ENCODE assay signal across 12 cellular contexts in the genomic region with DNA sequence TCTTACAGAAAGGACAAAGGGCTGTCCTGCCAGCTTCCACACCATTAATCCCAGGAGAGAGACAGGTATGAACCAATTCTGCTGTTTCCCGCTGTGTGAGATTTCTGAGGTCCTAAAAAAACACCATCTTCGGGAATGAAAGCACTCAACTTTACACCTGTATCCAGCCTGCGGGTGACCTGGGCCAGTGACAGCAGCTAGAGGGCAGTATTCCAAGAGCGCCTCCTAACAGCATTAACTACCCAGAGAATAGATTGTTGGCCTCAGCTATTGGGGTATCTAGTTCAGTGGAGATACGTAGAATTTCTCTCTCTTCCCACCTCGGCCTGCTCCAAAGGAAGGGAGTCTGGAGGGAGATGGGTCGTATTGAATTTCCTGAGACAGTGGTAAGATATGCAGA. TPM values are rescaled to one million over a fixed set of nuclear protein-coding genes. Genes with fewer than 3 reads are reported as not detected.
DNase-seq lines count a peak whose midpoint lies in the region; ATAC-seq and TF ChIP-seq lines count a peak whose summit lies in the region.
"Had no signal": no experiment of that assay in that cellular context is flagged by ENCODE, and none has a peak within 500 bp of the region (broad histone marks: within the 10 kb centered on the region; RNA-seq: fewer than 3 reads in every experiment).

No MANE protein-coding gene starts in this region.

- no peaks in the 10 kb centered on the region for H3K4me1 Mint-ChIP-seq in stimulated activated effector memory CD8-positive, alpha-beta T cell treated with anti-CD3 and anti-CD28 coated beads, Interleukin-12 subunit alpha, Interleukin-12 subunit beta, amount 100 ng/mL, for 72 hours

- no peak overlapping the region for H3K4me3 Mint-ChIP-seq in stimulated activated effector memory CD8-positive, alpha-beta T cell treated with anti-CD3 and anti-CD28 coated beads, Interleukin-12 subunit alpha, Interleukin-12 subunit beta, amount 100 ng/mL, for 72 hours
- H3K4me3 Mint-ChIP-seq: naive B cell had no signal

- intact Hi-C loops in ovary (cut with DNase I) (no loop called here), tibial artery (cut with DNase I; ENCODE audit: low total_unique reads) (no loop called here)

- H3K27me3 ChIP-seq in ovary (no peaks in the 10 kb centered on the region), tibial artery (no peaks in the 10 kb centered on the region)

- 80 to 88% (median 86%) methylated on average over 7 of the region's 7 CpGs for WGBS in ovary, 3 donors

- no peak overlapping the region for H3K4me3 ChIP-seq in WI38 (ENCODE audit: low read depth, low read length)
- H3K4me3 ChIP-seq in ovary: no peak overlapping the region
- no peak overlapping the region for H3K4me3 ChIP-seq in tibial artery
- H3K4me3 ChIP-seq: esophagus muscularis mucosa had no signal

- TF ChIP-seq CTCF in AG09319 (IDR thresholded peaks at IDR 0.05; ENCODE audit: low read depth, low read length): peak; percentile 27
- TF ChIP-seq CTCF in GM20000 (IDR thresholded peaks at IDR 0.05; ENCODE audit: extremely low read depth, missing control alignments): peak; percentile 13
- peak; percentile 27 for TF ChIP-seq CTCF in WI38 (IDR thresholded peaks at IDR 0.05; ENCODE audit: low read depth, low read length)
- TF ChIP-seq CTCF in ovary (IDR thresholded peaks at IDR 0.05): no peak
- no peak for TF ChIP-seq CTCF in tibial artery (IDR thresholded peaks at IDR 0.05)

- no peak for TF ChIP-seq POLR2A in ovary (IDR thresholded peaks at IDR 0.05)

- peaks cover 33% of the 10 kb centered on the region for H3K36me3 Mint-ChIP-seq in stimulated activated effector memory CD8-positive, alpha-beta T cell treated with anti-CD3 and anti-CD28 coated beads, Interleukin-12 subunit alpha, Interleukin-12 subunit beta, amount 100 ng/mL, for 72 hours

- H3K27ac ChIP-seq in ovary (no peak overlapping the region), tibial artery (no peak overlapping the region)
- H3K27ac ChIP-seq: esophagus muscularis mucosa had no signal

- H3K4me1 ChIP-seq in ovary (ENCODE audit: insufficient read depth) (no peaks in the 10 kb centered on the region), tibial artery (no peaks in the 10 kb centered on the region)

- no peaks in the 10 kb centered on the region for H3K9me3 Mint-ChIP-seq in stimulated activated effector memory CD8-positive, alpha-beta T cell treated with anti-CD3 and anti-CD28 coated beads, Interleukin-12 subunit alpha, Interleukin-12 subunit beta, amount 100 ng/mL, for 72 hours
- H3K9me3 Mint-ChIP-seq: naive B cell had no signal

- H3K36me3 ChIP-seq in ovary: no peaks in the 10 kb centered on the region
- H3K36me3 ChIP-seq in tibial artery: peaks cover 0 to 2% (median 0%) of the 10 kb centered on the region in 3 donors
- H3K36me3 ChIP-seq: esophagus muscularis mucosa had no signal

- ATAC-seq in stimulated activated effector memory CD8-positive, alpha-beta T cell treated with anti-CD3 and anti-CD28 coated beads, Interleukin-12 subunit alpha, Interleukin-12 subunit beta, amount 100 ng/mL, for 72 hours: no peak

- no peaks in the 10 kb centered on the region for H3K9me3 ChIP-seq in ovary
- no peaks in the 10 kb centered on the region for H3K9me3 ChIP-seq in tibial artery
- H3K9me3 ChIP-seq: esophagus muscularis mucosa had no signal

- no peak overlapping the region for H3K27ac Mint-ChIP-seq in stimulated activated effector memory CD8-positive, alpha-beta T cell treated with anti-CD3 and anti-CD28 coated beads, Interleukin-12 subunit alpha, Interleukin-12 subunit beta, amount 100 ng/mL, for 72 hours
- H3K27ac Mint-ChIP-seq: naive B cell had no signal

- DNase-seq in AG09319 (ENCODE audit: extremely low read depth, low read depth): no peak
- no peak for DNase-seq in GM20000 (ENCODE audit: low spot score)
- peak; percentile 71 for DNase-seq in iPS-NIHi7 (ENCODE audit: extremely low spot score)
- DNase-seq in ovary: no peak
- no peak for DNase-seq in tibial artery
- DNase-seq in stimulated activated effector memory CD8-positive, alpha-beta T cell treated with anti-CD3 and anti-CD28 coated beads, Interleukin-12 subunit alpha, Interleukin-12 subunit beta, amount 100 ng/mL, for 72 hours (ENCODE audit: low spot score in 2 of 2): no peak
- DNase-seq in stimulated activated CD4-positive, alpha-beta T cell treated with anti-CD3 and anti-CD28 coated beads, Interleukin-4, amount 100 ng/mL, for 24 hours: no peak
- DNase-seq: activated naive CD4-positive, alpha-beta T cell treated with anti-CD3 and anti-CD28 coated beads, Interleukin-2, amount 50 U/mL, for 16 hours; naive B cell; NCI-H187 had no signal

- no peak for TF ChIP-seq EP300 in ovary (IDR thresholded peaks at IDR 0.05)

RNA-seq across cellular contexts. Expression of a gene that starts 55.1 kb away (rescaled TPM):
- 1 to 10 TPM; 2.4 to 6.2 (median 4.0) TPM for total RNA-seq in ovary
- polyA plus RNA-seq in ovary: 1 to 10 TPM; 2.8 to 4.2 TPM

RNA-seq across cellular contexts. Expression of a gene that starts 57.5 kb away (rescaled TPM):
- 10 to 100 TPM; 12.4 to 29.3 (median 21.0) TPM for total RNA-seq in ovary
- 10 to 100 TPM; 18.6 to 54.1 TPM for polyA plus RNA-seq in ovary

Comparison
In these comparisons a context has a peak if more than half of its experiments do, and no peak if none do; other contexts are left out.
1. CTCF ChIP-seq: peak in AG09319 (single experiment), GM20000 (single experiment) and WI38 (single experiment); none in ovary (0 of 3) and tibial artery (0 of 2).